Comparison of ENCODE assay signal across 19 cellular contexts in genomic region chr1:166253076-166253779, GRCh38.
"Had no signal": no experiment of that assay in that cellular context is flagged by ENCODE, and none has a peak within 500 bp of the region (broad histone marks: within the 10 kb centered on the region; RNA-seq: fewer than 3 reads in every experiment).

No MANE protein-coding gene starts in this region.

- H3K27me3 ChIP-seq: SJCRH30 had no signal

- H3K4me3 ChIP-seq: SJCRH30 had no signal

- H3K27ac ChIP-seq: SJCRH30 had no signal

- ATAC-seq: SK-N-SH treated with all-trans-retinoic acid at 6 μM for 48 hours had no signal

- H3K4me1 ChIP-seq: SJCRH30 had no signal

- H3K36me3 ChIP-seq: SJCRH30 had no signal

- FAIRE-seq: RCC 7860 had no signal

- H3K9me3 ChIP-seq: SJCRH30 had no signal

- DNase-seq: KBM-7, MV-4-11, NCI-H1048, NCI-H1105, NCI-H1417, NCI-H1436 treated with DMSO at 0.1 percent for 48 hours, NCI-H1694, NCI-H187 treated with DMSO at 0.1 percent for 48 hours, NCI-H2029 treated with DMSO at 0.1 percent for 48 hours, NCI-H2171 treated with DMSO at 0.1 percent for 48 hours, NCI-H2227 treated with DMSO at 0.1 percent for 48 hours, NCI-H524, NCI-H526 treated with DMSO at 0.1 percent for 48 hours, NCI-H748 treated with DMSO at 0.1 percent for 48 hours, RPMI8226, SHP77 treated with DMSO at 0.1 percent for 48 hours, SJCRH30 had no signal
